8 cellular contexts compared by ENCODE assay signal in genomic region chr3:169769287-169770181, GRCh38. TPM values are rescaled to one million over a fixed set of nuclear protein-coding genes. Genes with fewer than 3 reads are reported as not detected.
A peak's percentile ranks its signal among the peaks of the same experiment; 100 is the strongest.
DNase-seq lines count a peak whose midpoint lies in the region; ATAC-seq, FAIRE-seq and TF ChIP-seq lines count a peak whose summit lies in the region.

ACTRT3 (minus strand) TSS chr3:169769561; CDS start chr3:169769520, 41 bp downstream.

- CTCF ChIA-PET in activated CD8-positive, alpha-beta T cell treated with anti-CD3 and anti-CD28 coated beads for 36 hours (lab: Charles Lee) = interaction anchor here (1.0 kb wide), 1 partner anchor 8 kb away, joined by 3 read pairs; no protein-coding TSS in a partner anchor

- no peaks in the 10 kb centered on the region for H3K9me3 ChIP-seq in lower lobe of right lung
- peaks cover 3% of the 10 kb centered on the region for H3K9me3 ChIP-seq in WERI-Rb-1 (ENCODE audit: severe bottlenecking)

- H3K27me3 Mint-ChIP-seq in activated CD8-positive, alpha-beta T cell treated with anti-CD3 and anti-CD28 coated beads for 36 hours = no peaks in the 10 kb centered on the region

- H3K36me3 ChIP-seq in lower lobe of right lung (peaks cover 4% of the 10 kb centered on the region), WERI-Rb-1 (peaks cover 11% of the 10 kb centered on the region)

- no peaks in the 10 kb centered on the region for H3K9me3 Mint-ChIP-seq in activated CD8-positive, alpha-beta T cell treated with anti-CD3 and anti-CD28 coated beads for 36 hours

- H3K4me1 Mint-ChIP-seq in activated CD8-positive, alpha-beta T cell treated with anti-CD3 and anti-CD28 coated beads for 36 hours (ENCODE audit: low read depth) = peaks cover 13% of the 10 kb centered on the region

- peak; percentile 19 for ATAC-seq in HG02840 (IDR thresholded peaks at IDR 0.05; ENCODE audit: low FRiP score, unreplicated experiment)
- peak; percentile 23 for ATAC-seq in activated CD8-positive, alpha-beta T cell treated with anti-CD3 and anti-CD28 coated beads for 36 hours
- peak; percentile 14 to 20 for ATAC-seq in lower lobe of right lung

- H3K4me3 ChIP-seq in lower lobe of right lung (peak within 1 kb of the TSS; percentile 66), WERI-Rb-1 (ENCODE audit: low read depth, low read length) (no peak within 1 kb of the TSS)

- H3K27ac ChIP-seq in lower lobe of right lung = peak within 1 kb of the TSS; percentile 86
- H3K27ac ChIP-seq in WERI-Rb-1 = no peak within 1 kb of the TSS

- intact Hi-C loops in activated CD8-positive, alpha-beta T cell treated with anti-CD3 and anti-CD28 coated beads for 36 hours (cut with micrococcal nuclease) = no loop called here
- intact Hi-C loops in lower lobe of right lung (cut with DNase I) = no loop called here

- H3K27ac Mint-ChIP-seq in activated CD8-positive, alpha-beta T cell treated with anti-CD3 and anti-CD28 coated beads for 36 hours = peak within 1 kb of the TSS; percentile 84

- peak; percentile 72 for FAIRE-seq in GM12892 (lab: Jason Lieb, UNC)

- DNase-seq in GM12892 (ENCODE audit: insufficient read length) (peak; percentile 43), NCI-H524 treated with DMSO at 0.1 percent for 48 hours (lab: John Stamatoyannopoulos, UW) (peak; percentile 59), lower lobe of right lung (peak; percentile 83), WERI-Rb-1 (no peak)
- peak; percentile 80 for DNase-seq in activated CD8-positive, alpha-beta T cell treated with anti-CD3 and anti-CD28 coated beads for 36 hours
- DNase-seq in effector CD4-positive, alpha-beta T cell = peak; percentile 39
- DNase-seq in stimulated activated CD4-positive, alpha-beta T cell treated with anti-CD3 and anti-CD28 coated beads, TNF-alpha, amount 100 ng/mL, for 1 hour (ENCODE audit: low read depth in 3 of 3, low spot score in 1 of 3) = peak in 2 of 3 donors; percentile 19 to 39

- peak; percentile 52; the same call in 1 of the 2 replicates for TF ChIP-seq POLR2A in GM12892 (IDR thresholded peaks at IDR 0.05; ENCODE audit: low read depth, low read length)

- POLR2A ChIA-PET in activated CD8-positive, alpha-beta T cell treated with anti-CD3 and anti-CD28 coated beads for 36 hours (lab: Charles Lee) = interaction anchor here (0.7 to 1.0 kb wide), 7 partner anchors 11 to 1097 kb away, joined by 3 to 4 read pairs (median 3); partner anchors contain the start of genes LRRC34, LRRIQ4, PHC3 and SEC62

- H3K27me3 ChIP-seq in lower lobe of right lung (ENCODE audit: low read depth) (no peaks in the 10 kb centered on the region), WERI-Rb-1 (ENCODE audit: insufficient read depth, low read depth, severe bottlenecking) (no peaks in the 10 kb centered on the region)

- peak within 1 kb of the TSS; percentile 80 for H3K4me3 Mint-ChIP-seq in activated CD8-positive, alpha-beta T cell treated with anti-CD3 and anti-CD28 coated beads for 36 hours

- no peak for TF ChIP-seq CTCF in activated CD8-positive, alpha-beta T cell treated with anti-CD3 and anti-CD28 coated beads for 36 hours (IDR thresholded peaks at IDR 0.05)
- TF ChIP-seq CTCF in lower lobe of right lung (IDR thresholded peaks at IDR 0.05) = no peak
- no peak for TF ChIP-seq CTCF in WERI-Rb-1 (IDR thresholded peaks at IDR 0.05; ENCODE audit: low read depth, low read length)

- peaks cover 17% of the 10 kb centered on the region for H3K36me3 Mint-ChIP-seq in activated CD8-positive, alpha-beta T cell treated with anti-CD3 and anti-CD28 coated beads for 36 hours (ENCODE audit: low read depth)

- peaks cover 8% of the 10 kb centered on the region for H3K4me1 ChIP-seq in lower lobe of right lung

RNA-seq across cellular contexts. Expression of gene ACTRT3, which starts in this region (rescaled TPM):
- polyA plus RNA-seq in GM12892 (2012; ENCODE audit: missing spikeins) = 0.17 TPM
- under 1 TPM; 0.14 to 0.54 TPM for total RNA-seq in activated CD8-positive, alpha-beta T cell treated with anti-CD3 and anti-CD28 coated beads for 36 hours
- total RNA-seq in lower lobe of right lung = 0.92 TPM

Comparison
In these comparisons a context has a peak if more than half of its experiments do, and no peak if none do; other contexts are left out.
1. Peak in DNase-seq and ATAC-seq in activated CD8-positive, alpha-beta T cell treated with anti-CD3 and anti-CD28 coated beads for 36 hours; RNA of the gene not detected or under 1 TPM.
2. Peak in DNase-seq, ATAC-seq, H3K4me3 ChIP-seq and H3K27ac ChIP-seq in lower lobe of right lung; RNA of the gene not detected or under 1 TPM.